Comparison of ENCODE assay signal across 33 cellular contexts in the genomic region with DNA sequence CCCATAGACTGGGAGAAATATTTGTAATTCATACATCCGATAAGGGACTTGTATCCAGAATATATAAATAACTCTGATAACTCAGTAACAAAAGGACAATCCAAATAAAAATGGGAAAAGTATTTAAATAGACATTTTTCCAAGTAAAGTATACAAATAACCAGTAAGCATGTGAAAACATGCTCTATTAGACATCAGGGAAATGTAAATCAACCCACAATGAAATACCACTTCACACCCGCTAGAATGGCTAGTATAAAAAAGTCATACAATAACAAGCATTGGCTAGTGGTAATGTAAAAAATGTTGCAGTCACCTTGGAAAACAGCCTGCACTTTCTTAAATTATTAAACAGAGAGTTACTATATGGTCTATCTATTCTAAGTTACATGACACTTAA.
"Had no signal": no experiment of that assay in that cellular context is flagged by ENCODE, and none has a peak within 500 bp of the region (broad histone marks: within the 10 kb centered on the region; RNA-seq: fewer than 3 reads in every experiment).

No MANE protein-coding gene starts in this region.

- H3K36me3 ChIP-seq: adrenal gland, brain microvascular endothelial cell had no signal

- H3K4me3 ChIP-seq: adrenal gland, body of pancreas had no signal

- DNase-seq: activated B cell treated with CpG ODN at 0.5 μM for 24 hours; activated CD4-positive, alpha-beta memory T cell treated with anti-CD3 and anti-CD28 coated beads for 36 hours; activated CD4-positive, alpha-beta T cell treated with anti-CD3 and anti-CD28 coated beads for 4 hours; activated CD4-positive, alpha-beta T cell treated with anti-CD3 and anti-CD28 coated beads, Interleukin-2, amount 10 ng/mL, durations not matched to agents 24 days and 14 days; activated CD4-positive, alpha-beta T cell treated with anti-CD3 and anti-CD28 coated beads, Interleukin-2, amount 50 U/mL, for 1 hour; activated CD4-positive, alpha-beta T cell treated with anti-CD3 and anti-CD28 coated beads, Interleukin-2, amount 50 U/mL, for 4 hours; activated CD4-positive, CD25-positive, alpha-beta regulatory T cell treated with anti-CD3 and anti-CD28 coated beads, Interleukin-2, amount 50 U/mL, for 72 hours; activated CD8-positive, alpha-beta memory T cell treated with anti-CD3 and anti-CD28 coated beads, Interleukin-2, amount 50 U/mL, for 4 hours; activated CD8-positive, alpha-beta T cell treated with anti-CD3 and anti-CD28 coated beads for 36 hours; activated effector memory CD4-positive, alpha-beta T cell treated with anti-CD3 and anti-CD28 coated beads, Interleukin-2, amount 50 U/mL, for 16 hours; activated gamma-delta T cell treated with Interleukin-2 at 50 U/mL for 16 hours; activated naive CD4-positive, alpha-beta T cell; activated naive CD4-positive, alpha-beta T cell treated with anti-CD3 and anti-CD28 coated beads for 36 hours; activated naive CD4-positive, alpha-beta T cell treated with anti-CD3 and anti-CD28 coated beads, Interleukin-2, amount 50 U/mL, for 16 hours; activated naive CD8-positive, alpha-beta T cell treated with anti-CD3 and anti-CD28 coated beads for 36 hours; activated T-cell treated with anti-CD3 and anti-CD28 coated beads for 4 hours; activated T-cell treated with anti-CD3 and anti-CD28 coated beads, Interleukin-2, amount 50 U/mL, for 1 hour; activated T-cell treated with anti-CD3 and anti-CD28 coated beads, Interleukin-2, amount 50 U/mL, for 4 hours; activated T-cell treated with anti-CD3 and anti-CD28 coated beads, Interleukin-2, amount 50 U/mL, for 72 hours; adrenal gland; amniotic stem cell; aorta; body of pancreas; brain microvascular endothelial cell; central memory CD4-positive, alpha-beta T cell; T-helper 1 cell; T-helper 2 cell; T-helper 9 cell had no signal

- FAIRE-seq: astrocyte, TTC549 had no signal

- H3K27ac ChIP-seq: adrenal gland, body of pancreas, brain microvascular endothelial cell, VCaP had no signal

- H3K4me1 ChIP-seq: adrenal gland, body of pancreas had no signal

- H3K27me3 ChIP-seq: adrenal gland, body of pancreas, brain microvascular endothelial cell had no signal

- ATAC-seq: activated CD8-positive, alpha-beta T cell treated with anti-CD3 and anti-CD28 coated beads for 36 hours; activated naive CD4-positive, alpha-beta T cell treated with anti-CD3 and anti-CD28 coated beads, Interleukin-2, amount 50 U/mL, for 72 hours; activated T-cell treated with anti-CD3 and anti-CD28 coated beads, Interleukin-2, amount 50 U/mL, for 4 hours; activated T-cell treated with anti-CD3 and anti-CD28 coated beads, Interleukin-2, amount 50 U/mL, for 72 hours; activated T-helper 17 cell treated with anti-CD3 and anti-CD28 coated beads, Interleukin-2, amount 50 U/mL, for 72 hours; body of pancreas had no signal
